In genomic region chr1:1088036-1088800, GRCh38 we compare ENCODE assay signal across 25 cellular contexts. TPM values are rescaled to one million over a fixed set of nuclear protein-coding genes. Genes with fewer than 3 reads are reported as not detected.
DNase-seq lines count a peak whose midpoint lies in the region; ATAC-seq and TF ChIP-seq lines count a peak whose summit lies in the region.
"Had no signal": no experiment of that assay in that cellular context is flagged by ENCODE, and none has a peak within 500 bp of the region (broad histone marks: within the 10 kb centered on the region; RNA-seq: fewer than 3 reads in every experiment).

No MANE protein-coding gene starts in this region.

- H3K9me3 Mint-ChIP-seq in activated T-cell treated with anti-CD3 and anti-CD28 coated beads, Interleukin-2, amount 50 U/mL, for 24 hours = no peaks in the 10 kb centered on the region
- H3K9me3 Mint-ChIP-seq in type B pancreatic cell = no peaks in the 10 kb centered on the region
- H3K9me3 Mint-ChIP-seq: central memory CD8-positive, alpha-beta T cell had no signal

- no peaks in the 10 kb centered on the region for H3K27me3 Mint-ChIP-seq in activated T-cell treated with anti-CD3 and anti-CD28 coated beads, Interleukin-2, amount 50 U/mL, for 24 hours
- no peaks in the 10 kb centered on the region for H3K27me3 Mint-ChIP-seq in type B pancreatic cell
- H3K27me3 Mint-ChIP-seq: central memory CD8-positive, alpha-beta T cell; T-helper 17 cell had no signal

- no peaks in the 10 kb centered on the region for H3K36me3 ChIP-seq in Peyer's patch
- no peaks in the 10 kb centered on the region for H3K36me3 ChIP-seq in lower lobe of right lung
- H3K36me3 ChIP-seq in vagina = no peaks in the 10 kb centered on the region
- H3K36me3 ChIP-seq: SJCRH30, thyroid gland had no signal

- TF ChIP-seq POLR2A in Peyer's patch (IDR thresholded peaks at IDR 0.05) = no peak
- TF ChIP-seq POLR2A in vagina (IDR thresholded peaks at IDR 0.05) = no peak

- H3K4me3 Mint-ChIP-seq in activated T-cell treated with anti-CD3 and anti-CD28 coated beads, Interleukin-2, amount 50 U/mL, for 24 hours = no peak overlapping the region
- H3K4me3 Mint-ChIP-seq in type B pancreatic cell = no peak overlapping the region
- H3K4me3 Mint-ChIP-seq: central memory CD8-positive, alpha-beta T cell; T-helper 17 cell had no signal

- H3K9me3 ChIP-seq in Peyer's patch (no peaks in the 10 kb centered on the region), lower lobe of right lung (no peaks in the 10 kb centered on the region), vagina (no peaks in the 10 kb centered on the region)
- H3K9me3 ChIP-seq: SJCRH30, thyroid gland had no signal

- ATAC-seq in lower lobe of right lung (no peak), GM19324 (IDR thresholded peaks at IDR 0.05; ENCODE audit: low FRiP score, unreplicated experiment) (no peak)
- ATAC-seq: HCT116, T-helper 17 cell had no signal

- TF ChIP-seq CTCF in Peyer's patch (IDR thresholded peaks at IDR 0.05) (no peak), lower lobe of right lung (IDR thresholded peaks at IDR 0.05) (no peak), type B pancreatic cell (conservative IDR thresholded peaks at IDR 0.05) (no peak), vagina (IDR thresholded peaks at IDR 0.05) (no peak)

- H3K27me3 ChIP-seq in Peyer's patch (no peaks in the 10 kb centered on the region), lower lobe of right lung (ENCODE audit: low read depth) (no peaks in the 10 kb centered on the region), vagina (no peaks in the 10 kb centered on the region)
- H3K27me3 ChIP-seq: hepatocyte, SJCRH30, thyroid gland had no signal

- intact Hi-C loops in lower lobe of right lung (cut with DNase I) (no loop called here), vagina (cut with DNase I) (no loop called here)

- H3K27ac Mint-ChIP-seq in activated T-cell treated with anti-CD3 and anti-CD28 coated beads, Interleukin-2, amount 50 U/mL, for 24 hours = no peak overlapping the region
- no peak overlapping the region for H3K27ac Mint-ChIP-seq in type B pancreatic cell
- H3K27ac Mint-ChIP-seq: T-helper 17 cell had no signal

- H3K4me3 ChIP-seq in Peyer's patch (no peak overlapping the region), lower lobe of right lung (no peak overlapping the region), vagina (no peak overlapping the region)
- H3K4me3 ChIP-seq: hepatocyte, SJCRH30, thyroid gland had no signal

- DNase-seq in activated T-cell treated with anti-CD3 and anti-CD28 coated beads, Interleukin-2, amount 50 U/mL, for 24 hours = peak; percentile 13
- no peak for DNase-seq in activated T-cell treated with anti-CD3 and anti-CD28 coated beads, Interleukin-2, amount 50 U/mL, for 48 hours
- DNase-seq in Peyer's patch (peak in 2 of 3 donors; percentile 9 to 30), lower lobe of right lung (peak; percentile 43), type B pancreatic cell (ENCODE audit: extremely low spot score, unreplicated experiment) (peak; percentile 64), vagina (ENCODE audit: extremely low spot score in 2 of 2) (no peak)
- no peak for DNase-seq in stimulated activated CD4-positive, alpha-beta T cell treated with anti-CD3 and anti-CD28 coated beads, Interleukin-1b, Interleukin-23, amount 100 ng/mL, for 48 hours
- DNase-seq: ACHN; DMS 273 treated with DMSO at 0.1 percent for 48 hours; KBM-7; NCI-H1436 treated with DMSO at 0.1 percent for 48 hours; NCI-H510A treated with DMSO at 0.1 percent for 48 hours; SJCRH30; small intestine; stimulated activated CD4-positive, alpha-beta T cell treated with anti-CD3 and anti-CD28 coated beads, Interleukin-2, amount 100 ng/mL, for 48 hours; stimulated activated naive CD4-positive, alpha-beta T cell treated with Interleukin-2 at 50 U/mL for 16 hours; T-helper 17 cell; thyroid gland; WERI-Rb-1 had no signal

- H3K4me1 ChIP-seq in Peyer's patch = no peaks in the 10 kb centered on the region
- H3K4me1 ChIP-seq in lower lobe of right lung = no peaks in the 10 kb centered on the region
- no peaks in the 10 kb centered on the region for H3K4me1 ChIP-seq in vagina
- H3K4me1 ChIP-seq: SJCRH30, thyroid gland had no signal

- peaks cover 3% of the 10 kb centered on the region for H3K4me1 Mint-ChIP-seq in activated T-cell treated with anti-CD3 and anti-CD28 coated beads, Interleukin-2, amount 50 U/mL, for 24 hours (ENCODE audit: low read depth)
- no peaks in the 10 kb centered on the region for H3K4me1 Mint-ChIP-seq in type B pancreatic cell (ENCODE audit: unreplicated experiment)

- H3K27ac ChIP-seq in Peyer's patch (no peak overlapping the region), lower lobe of right lung (no peak overlapping the region), vagina (no peak overlapping the region)
- H3K27ac ChIP-seq: hepatocyte, SJCRH30, thyroid gland, WERI-Rb-1 had no signal

- H3K36me3 Mint-ChIP-seq in activated T-cell treated with anti-CD3 and anti-CD28 coated beads, Interleukin-2, amount 50 U/mL, for 24 hours (ENCODE audit: low read depth) = peaks cover 25% of the 10 kb centered on the region
- H3K36me3 Mint-ChIP-seq in type B pancreatic cell = no peaks in the 10 kb centered on the region

RNA-seq across cellular contexts. Expression of gene RNF223, which starts 14.1 kb away (rescaled TPM):
- total RNA-seq in Peyer's patch (1 to 10 TPM in 1 of 4 donors, not detected in 3; 1.3 TPM), lower lobe of right lung (0.65 TPM), type B pancreatic cell (ENCODE audit: low replicate concordance) (1.2 and 2.5 TPM in 2 replicates), vagina (4.9 TPM)
- total RNA-seq: fibroblast of villous mesenchyme, HT1080, SJCRH30, T-helper 17 cell, thyroid gland had no signal

RNA-seq across cellular contexts. Expression of gene C1orf159, which starts 27.7 kb away (rescaled TPM):
- total RNA-seq in Peyer's patch (10 to 100 TPM; 14.0 to 32.0 (median 22.7) TPM), lower lobe of right lung (11.7 TPM), type B pancreatic cell (ENCODE audit: low replicate concordance) (20.0 and 21.2 TPM in 2 replicates), vagina (11.8 TPM)

Comparison
In these comparisons a context has a peak if more than half of its experiments do, and no peak if none do; other contexts are left out.
1. DNase-seq: peak in activated T-cell treated with anti-CD3 and anti-CD28 coated beads, Interleukin-2, amount 50 U/mL, for 24 hours (single experiment), Peyer's patch (2 of 3), lower lobe of right lung (single experiment) and type B pancreatic cell (single experiment); none in activated T-cell treated with anti-CD3 and anti-CD28 coated beads, Interleukin-2, amount 50 U/mL, for 48 hours (0 of 2), stimulated activated CD4-positive, alpha-beta T cell treated with anti-CD3 and anti-CD28 coated beads, Interleukin-1b, Interleukin-23, amount 100 ng/mL, for 48 hours (single experiment) and vagina (0 of 2).